8 cellular contexts compared by ENCODE assay signal in the genomic region with DNA sequence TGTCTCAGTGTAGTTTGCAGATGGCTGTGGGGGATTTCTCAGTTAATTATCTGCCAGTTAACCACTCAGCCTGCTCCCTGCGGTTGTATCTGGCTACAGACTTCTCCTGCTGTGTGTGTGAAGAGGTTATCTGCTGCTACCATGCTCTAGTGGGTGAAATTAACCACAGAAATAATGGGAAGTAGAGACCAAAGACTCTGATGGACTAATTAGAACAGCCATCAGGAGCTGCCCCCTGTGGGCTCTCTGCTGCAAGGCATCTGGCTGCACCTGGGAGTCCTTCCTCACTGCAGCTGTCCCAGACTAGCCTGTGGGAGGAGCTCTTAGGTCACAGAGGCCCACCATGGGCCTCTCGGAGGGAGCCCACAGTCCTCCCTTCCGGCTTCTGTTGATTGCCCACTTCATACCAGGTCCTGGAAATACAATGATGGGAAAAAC.
DNase-seq lines count a peak whose midpoint lies in the region; ATAC-seq, FAIRE-seq and TF ChIP-seq lines count a peak whose summit lies in the region.
"Had no signal": no experiment of that assay in that cellular context is flagged by ENCODE, and none has a peak within 500 bp of the region (broad histone marks: within the 10 kb centered on the region; RNA-seq: fewer than 3 reads in every experiment).

No MANE protein-coding gene starts in this region.

- H3K27me3 ChIP-seq in RWPE2 (ENCODE audit: insufficient read depth, poor library complexity, severe bottlenecking) (no peaks in the 10 kb centered on the region), upper lobe of right lung (no peaks in the 10 kb centered on the region)

- H3K9me3 ChIP-seq in RWPE2 (ENCODE audit: severe bottlenecking) (no peaks in the 10 kb centered on the region), kidney (ENCODE audit: control insufficient read depth in 1 of 2, low read length in 2 of 2) (no peaks in the 10 kb centered on the region), upper lobe of right lung (no peaks in the 10 kb centered on the region)

- DNase-seq in GM13977 (ENCODE audit: low spot score) (no peak), RWPE2 (ENCODE audit: low spot score) (no peak), kidney (peak; percentile 31), NK-92 (lab: John Stamatoyannopoulos, UW; ENCODE audit: unreplicated experiment) (no peak), upper lobe of right lung (no peak), midbrain (lab: John Stamatoyannopoulos, UW) (no peak)

- intact Hi-C loops in kidney (cut with DNase I), result no loop called here
- intact Hi-C loops in upper lobe of right lung (cut with DNase I), result no loop called here

- H3K27ac ChIP-seq in RWPE2 (ENCODE audit: poor library complexity, severe bottlenecking), result no peak overlapping the region
- no peak overlapping the region for H3K27ac ChIP-seq in kidney (ENCODE audit: low read depth in 2 of 2, low read length in 2 of 2)
- no peak overlapping the region for H3K27ac ChIP-seq in upper lobe of right lung

- no peaks in the 10 kb centered on the region for H3K4me1 ChIP-seq in RWPE2 (ENCODE audit: insufficient read depth, poor library complexity, severe bottlenecking)
- peaks cover 0 to 6% of the 10 kb centered on the region in 2 donors for H3K4me1 ChIP-seq in kidney (ENCODE audit: control insufficient read depth in 1 of 2, insufficient read depth in 1 of 2, low read depth in 1 of 2, low read length in 2 of 2)
- peaks cover 6% of the 10 kb centered on the region for H3K4me1 ChIP-seq in upper lobe of right lung

- ATAC-seq in HG03378 (IDR thresholded peaks at IDR 0.05; ENCODE audit: unreplicated experiment), result peak; percentile 65
- ATAC-seq in RWPE2 (ENCODE audit: low read depth), result peak; percentile 58; the same call in 2 of the 3 replicates
- no peak for ATAC-seq in upper lobe of right lung
- ATAC-seq: T-cell had no signal

- H3K4me3 ChIP-seq in RWPE2 (ENCODE audit: severe bottlenecking) (no peak overlapping the region), kidney (ENCODE audit: low read length in 2 of 2) (no peak overlapping the region), upper lobe of right lung (no peak overlapping the region)

- H3K9ac ChIP-seq in kidney (ENCODE audit: low read length in 2 of 2), result no peak overlapping the region

- FAIRE-seq in kidney (lab: Jason Lieb, UNC), result no peak

- no peaks in the 10 kb centered on the region for H3K36me3 ChIP-seq in RWPE2 (ENCODE audit: low read depth)
- no peaks in the 10 kb centered on the region for H3K36me3 ChIP-seq in kidney (ENCODE audit: control insufficient read depth in 1 of 2, insufficient read depth in 2 of 2, low read length in 2 of 2)
- H3K36me3 ChIP-seq in upper lobe of right lung, result no peaks in the 10 kb centered on the region

- TF ChIP-seq CTCF in GM13977 (IDR thresholded peaks at IDR 0.05; ENCODE audit: extremely low read depth, insufficient read depth, missing control alignments) (peak; percentile 44), RWPE2 (IDR thresholded peaks at IDR 0.05; ENCODE audit: poor library complexity, severe bottlenecking) (peak; percentile 27), kidney (IDR thresholded peaks at IDR 0.05; ENCODE audit: borderline replicate concordance, extremely low read depth, insufficient read depth) (no peak), upper lobe of right lung (IDR thresholded peaks at IDR 0.05) (no peak)

- in situ Hi-C loops in GM13977 (cut with MboI; ENCODE audit: low pct_unique_long_range_greater_than_20kb, low sequenced_read_pairs, unreplicated experiment), result no loop called here

Comparison
In these comparisons a context has a peak if more than half of its experiments do, and no peak if none do; other contexts are left out.
1. CTCF ChIP-seq: peak in GM13977 (single experiment) and RWPE2 (single experiment); none in kidney (single experiment) and upper lobe of right lung (single experiment).